8 cellular contexts compared by ENCODE assay signal in genomic region chr5:181207214-181207959, GRCh38. TPM values are rescaled to one million over a fixed set of nuclear protein-coding genes. Genes with fewer than 3 reads are reported as not detected.
DNase-seq lines count a peak whose midpoint lies in the region; ATAC-seq and TF ChIP-seq lines count a peak whose summit lies in the region.

No MANE protein-coding gene starts in this region.

- H3K36me3 ChIP-seq in GM23338 (ENCODE audit: insufficient read depth): no peaks in the 10 kb centered on the region
- no peaks in the 10 kb centered on the region for H3K36me3 ChIP-seq in ascending aorta

- H3K27ac Mint-ChIP-seq in GM23338: peak overlapping the region; percentile 75

- TF ChIP-seq CTCF in AG09309 (IDR thresholded peaks at IDR 0.05; ENCODE audit: control insufficient read depth, insufficient read depth, low read depth, low read length, missing control alignments): no peak
- TF ChIP-seq CTCF in GM23338 (conservative IDR thresholded peaks at IDR 0.05; ENCODE audit: low read depth in 2 of 2): no peak
- no peak for TF ChIP-seq CTCF in ascending aorta (IDR thresholded peaks at IDR 0.05)

- peaks cover 42% of the 10 kb centered on the region for H3K27me3 ChIP-seq in GM23338 (ENCODE audit: insufficient read depth)
- H3K27me3 ChIP-seq in ascending aorta: no peaks in the 10 kb centered on the region

- H3K4me1 Mint-ChIP-seq in GM23338: peaks cover 14% of the 10 kb centered on the region

- intact Hi-C loops in ascending aorta (cut with DNase I): loop anchor here (10.0 kb wide), 1 partner anchor 853 kb away; the partner anchor contains the start of gene GFPT2

- DNase-seq in AG09309 (ENCODE audit: low read depth): peak; percentile 79
- peak; percentile 88 for DNase-seq in GM23338 (ENCODE audit: low spot score)
- peak; percentile 88 for DNase-seq in RPMI7951 (ENCODE audit: low read depth)
- DNase-seq in ascending aorta (ENCODE audit: low spot score in 2 of 2): peak in 1 of 2 donors; percentile 90
- DNase-seq in smooth muscle cell of the brain vasculature (ENCODE audit: low read depth, low spot score): peak; percentile 73
- no peak for DNase-seq in NCI-H2081 treated with DMSO at 0.1 percent for 48 hours (lab: John Stamatoyannopoulos, UW)
- no peak for DNase-seq in NCI-H2029 (lab: John Stamatoyannopoulos, UW)

- peaks cover 10% of the 10 kb centered on the region; the same call in 1 of the 2 replicates for H3F3A ChIP-seq in GM23338 (replicated peaks; ENCODE audit: low read depth)

- no peaks in the 10 kb centered on the region; the same call in 1 of the 2 replicates for H4K20me1 ChIP-seq in GM23338 (replicated peaks; ENCODE audit: insufficient read depth)

- H2AFZ ChIP-seq in GM23338: peak overlapping the region; percentile 64

- peak; percentile 15 for ATAC-seq in GM23338

- H3K79me2 ChIP-seq in GM23338 (replicated peaks; ENCODE audit: insufficient read depth): no peaks in the 10 kb centered on the region

- no peaks in the 10 kb centered on the region for H3K9me2 ChIP-seq in GM23338 (ENCODE audit: insufficient read depth)

- H3K4me3 Mint-ChIP-seq in GM23338: peak overlapping the region; percentile 94

- no peaks in the 10 kb centered on the region for H3K9me3 ChIP-seq in ascending aorta
- H3K9me3 ChIP-seq in iPS-18c (ENCODE audit: control insufficient read depth, insufficient read depth, low read length): no peaks in the 10 kb centered on the region

- peaks cover 17% of the 10 kb centered on the region for H3K36me3 Mint-ChIP-seq in GM23338 (ENCODE audit: low read depth)

- H3K4me3 ChIP-seq in AG09309 (ENCODE audit: control insufficient read depth, low read depth, low read length) (peak overlapping the region; percentile 51), GM23338 (peak overlapping the region; percentile 79), ascending aorta (peak overlapping the region; percentile 53 to 72), iPS-18c (ENCODE audit: insufficient read depth, low read depth, low read length) (peak overlapping the region; percentile 46; the same call in 1 of the 2 replicates)

- H3K9me3 Mint-ChIP-seq in GM23338: peaks cover 20% of the 10 kb centered on the region

- H3K4me2 ChIP-seq in GM23338: peak overlapping the region; percentile 72

- H3K4me1 ChIP-seq in GM23338 (ENCODE audit: insufficient read depth) (peaks cover 15% of the 10 kb centered on the region; the same call in 1 of the 2 replicates), ascending aorta (peaks cover 4 to 13% of the 10 kb centered on the region in 2 donors)

- H3K27ac ChIP-seq in GM23338 (ENCODE audit: low read depth): no peak overlapping the region
- peak overlapping the region; percentile 87 to 88 for H3K27ac ChIP-seq in ascending aorta

- peaks cover 54% of the 10 kb centered on the region for H3K27me3 Mint-ChIP-seq in GM23338 (ENCODE audit: insufficient read depth, low read depth, poor library complexity)

TF ChIP-seq in GM23338, 12 proteins besides CTCF, POLR2A, EP300 and RAD21 (continues in another document):
- TF ChIP-seq POLR2AphosphoS5 (IDR thresholded peaks at IDR 0.05; ENCODE audit: low read depth): no peak
- TF ChIP-seq, protein P1, sequence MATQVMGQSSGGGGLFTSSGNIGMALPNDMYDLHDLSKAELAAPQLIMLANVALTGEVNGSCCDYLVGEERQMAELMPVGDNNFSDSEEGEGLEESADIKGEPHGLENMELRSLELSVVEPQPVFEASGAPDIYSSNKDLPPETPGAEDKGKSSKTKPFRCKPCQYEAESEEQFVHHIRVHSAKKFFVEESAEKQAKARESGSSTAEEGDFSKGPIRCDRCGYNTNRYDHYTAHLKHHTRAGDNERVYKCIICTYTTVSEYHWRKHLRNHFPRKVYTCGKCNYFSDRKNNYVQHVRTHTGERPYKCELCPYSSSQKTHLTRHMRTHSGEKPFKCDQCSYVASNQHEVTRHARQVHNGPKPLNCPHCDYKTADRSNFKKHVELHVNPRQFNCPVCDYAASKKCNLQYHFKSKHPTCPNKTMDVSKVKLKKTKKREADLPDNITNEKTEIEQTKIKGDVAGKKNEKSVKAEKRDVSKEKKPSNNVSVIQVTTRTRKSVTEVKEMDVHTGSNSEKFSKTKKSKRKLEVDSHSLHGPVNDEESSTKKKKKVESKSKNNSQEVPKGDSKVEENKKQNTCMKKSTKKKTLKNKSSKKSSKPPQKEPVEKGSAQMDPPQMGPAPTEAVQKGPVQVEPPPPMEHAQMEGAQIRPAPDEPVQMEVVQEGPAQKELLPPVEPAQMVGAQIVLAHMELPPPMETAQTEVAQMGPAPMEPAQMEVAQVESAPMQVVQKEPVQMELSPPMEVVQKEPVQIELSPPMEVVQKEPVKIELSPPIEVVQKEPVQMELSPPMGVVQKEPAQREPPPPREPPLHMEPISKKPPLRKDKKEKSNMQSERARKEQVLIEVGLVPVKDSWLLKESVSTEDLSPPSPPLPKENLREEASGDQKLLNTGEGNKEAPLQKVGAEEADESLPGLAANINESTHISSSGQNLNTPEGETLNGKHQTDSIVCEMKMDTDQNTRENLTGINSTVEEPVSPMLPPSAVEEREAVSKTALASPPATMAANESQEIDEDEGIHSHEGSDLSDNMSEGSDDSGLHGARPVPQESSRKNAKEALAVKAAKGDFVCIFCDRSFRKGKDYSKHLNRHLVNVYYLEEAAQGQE (IDR thresholded peaks at IDR 0.05; ENCODE audit: unreplicated experiment): no peak

RNA-seq across cellular contexts. Expression of gene TRIM7, which starts 2.4 kb away (rescaled TPM):
- total RNA-seq in GM23338 (2014; rRNA removed; shearing (Covaris generic)): 0.56 and 0.66 TPM in 2 replicates
- 0.37 and 0.53 TPM in 2 replicates for polyA plus RNA-seq in GM23338 (2016; fragmentation: Nextera tagmentation; extraction: Ambion mirVana)
- 16.1 and 20.6 TPM in 2 replicates for total RNA-seq in RPMI7951 (2014; rRNA removed; shearing (Covaris generic))
- 6.1 TPM for total RNA-seq in ascending aorta

RNA-seq across cellular contexts. Expression of gene TRIM41, which starts 15.7 kb away (rescaled TPM):
- total RNA-seq in GM23338 (2014; rRNA removed; shearing (Covaris generic)): 8.7 and 9.7 TPM in 2 replicates
- polyA plus RNA-seq in GM23338 (2016; fragmentation: Nextera tagmentation; extraction: Ambion mirVana): 6.2 and 7.3 TPM in 2 replicates
- total RNA-seq in RPMI7951 (2014; rRNA removed; shearing (Covaris generic)): 4.9 and 5.9 TPM in 2 replicates
- 105 TPM for total RNA-seq in ascending aorta

RNA-seq across cellular contexts. Expression of gene RACK1, which starts 36.3 kb away (rescaled TPM):
- 4,589 and 4,798 TPM in 2 replicates for total RNA-seq in GM23338 (2014; rRNA removed; shearing (Covaris generic))
- 2,372 and 2,567 TPM in 2 replicates for polyA plus RNA-seq in GM23338 (2016; fragmentation: Nextera tagmentation; extraction: Ambion mirVana)
- total RNA-seq in RPMI7951 (2014; rRNA removed; shearing (Covaris generic)): 1,915 and 2,129 TPM in 2 replicates
- 2,870 TPM for total RNA-seq in ascending aorta

RNA-seq across cellular contexts. Expression of gene TRIM52, which starts 53.6 kb away (rescaled TPM):
- total RNA-seq in GM23338 (2014; rRNA removed; shearing (Covaris generic)): 2.9 and 6.2 TPM in 2 replicates
- 4.1 and 8.1 TPM in 2 replicates for polyA plus RNA-seq in GM23338 (2016; fragmentation: Nextera tagmentation; extraction: Ambion mirVana)
- total RNA-seq in RPMI7951 (2014; rRNA removed; shearing (Covaris generic)): 4.2 and 5.4 TPM in 2 replicates
- total RNA-seq in ascending aorta: 21.2 TPM

Comparison
In these comparisons a context has a peak if more than half of its experiments do, and no peak if none do; other contexts are left out.
1. DNase-seq: peak in AG09309 (single experiment), GM23338 (single experiment), RPMI7951 (single experiment) and smooth muscle cell of the brain vasculature (single experiment); none in NCI-H2081 treated with DMSO at 0.1 percent for 48 hours (single experiment) and NCI-H2029 (single experiment).
2. Peak in every context shown above with its lines, with median percentiles within 50 percentile points of each other: H3K4me3 ChIP-seq.